In the genomic region with DNA sequence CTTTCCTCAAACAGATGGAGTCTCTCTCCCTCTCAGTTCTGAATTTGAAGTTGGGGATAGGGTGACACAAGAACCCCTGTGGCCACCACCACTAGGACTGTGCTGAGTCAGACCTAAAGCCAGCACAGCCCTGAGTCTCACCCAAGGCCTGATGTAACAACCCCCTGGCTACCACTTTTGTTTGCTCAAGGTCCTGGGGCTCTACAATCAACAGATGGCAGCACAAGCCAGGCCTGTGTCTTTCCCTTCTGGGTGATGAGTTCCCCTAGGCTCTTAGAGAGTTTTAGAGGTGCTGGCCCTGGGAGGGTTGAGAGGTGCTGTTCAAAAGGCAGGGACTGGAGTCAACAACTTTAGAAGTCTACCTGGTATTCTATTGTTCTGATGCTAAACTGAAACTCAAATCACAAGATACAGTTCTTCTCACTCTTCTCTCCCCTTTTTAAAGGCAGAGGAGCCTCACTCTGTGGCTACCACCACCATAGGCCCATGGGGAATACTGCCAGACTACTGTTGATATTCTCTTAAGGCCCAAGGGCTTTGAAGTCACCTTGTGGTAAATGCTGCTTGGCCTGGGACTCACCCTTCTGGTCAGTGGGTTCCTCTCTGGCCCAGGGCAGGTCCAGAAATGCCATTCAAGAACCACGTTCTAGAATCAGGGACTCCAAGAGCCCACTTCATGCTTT, we compare ENCODE assay signal across 8 cellular contexts. TPM values are rescaled to one million over a fixed set of nuclear protein-coding genes. Genes with fewer than 3 reads are reported as not detected.
DNase-seq lines count a peak whose midpoint lies in the region; ATAC-seq and TF ChIP-seq lines count a peak whose summit lies in the region.

No MANE protein-coding gene starts in this region.

- H3K4ac ChIP-seq in mesenchymal stem cell (ENCODE audit: low read depth in 1 of 2, low read length in 2 of 2) = no peak overlapping the region

- H2AFZ ChIP-seq in OCI-LY1 (ENCODE audit: low read length) = no peak overlapping the region
- H2AFZ ChIP-seq in mesenchymal stem cell (ENCODE audit: low read depth, low read length) = no peak overlapping the region

- H3K79me1 ChIP-seq in mesenchymal stem cell (replicated peaks; ENCODE audit: low read length, poor library complexity, severe bottlenecking) = no peaks in the 10 kb centered on the region

- H3K9ac ChIP-seq in OCI-LY1 (ENCODE audit: low read length) (no peak overlapping the region), mesenchymal stem cell (ENCODE audit: low read length) (no peak overlapping the region)

- no peak overlapping the region for H4K8ac ChIP-seq in mesenchymal stem cell (ENCODE audit: low read length)

- H3K4me3 ChIP-seq in OCI-LY1 (ENCODE audit: low read depth, low read length, poor library complexity, severe bottlenecking) (no peak overlapping the region), mesenchymal stem cell (ENCODE audit: insufficient read depth in 1 of 2, low read depth in 1 of 2, low read length in 2 of 2) (no peak overlapping the region), uterus (no peak overlapping the region)

- no peak overlapping the region for H3K4me3 Mint-ChIP-seq in activated CD4-positive, alpha-beta T cell treated with anti-CD3 and anti-CD28 coated beads, Interleukin-2, amount 10 ng/mL, durations not matched to agents 24 days and 14 days
- no peak overlapping the region for H3K4me3 Mint-ChIP-seq in T-helper 17 cell

- H4K20me1 ChIP-seq in OCI-LY1 (ENCODE audit: insufficient read depth, low read length) = no peaks in the 10 kb centered on the region

- no peak overlapping the region for H2BK12ac ChIP-seq in mesenchymal stem cell (ENCODE audit: low read length in 2 of 2)

- no peaks in the 10 kb centered on the region for H3K79me2 ChIP-seq in OCI-LY1 (ENCODE audit: insufficient read depth, low read length)

- no peak for TF ChIP-seq POLR2A in uterus (IDR thresholded peaks at IDR 0.05)

- no peak overlapping the region for H2BK120ac ChIP-seq in mesenchymal stem cell (ENCODE audit: low read depth, low read length)

- H3K14ac ChIP-seq in mesenchymal stem cell (ENCODE audit: low read length in 2 of 2) = no peak overlapping the region

- H2BK15ac ChIP-seq in mesenchymal stem cell (ENCODE audit: low read depth, poor library complexity, severe bottlenecking) = no peak overlapping the region

- H4K91ac ChIP-seq in mesenchymal stem cell (ENCODE audit: low read length) = no peak overlapping the region

- no peak overlapping the region for H2AK5ac ChIP-seq in mesenchymal stem cell (ENCODE audit: low read length, severe bottlenecking)

- H2BK5ac ChIP-seq in mesenchymal stem cell (ENCODE audit: low read depth, low read length, poor library complexity, severe bottlenecking) = no peak overlapping the region

- H3K9me2 ChIP-seq in OCI-LY1 (ENCODE audit: low read depth, low read length) = no peaks in the 10 kb centered on the region

- H3K27me3 Mint-ChIP-seq in activated CD4-positive, alpha-beta T cell treated with anti-CD3 and anti-CD28 coated beads, Interleukin-2, amount 10 ng/mL, durations not matched to agents 24 days and 14 days = peaks cover 8% of the 10 kb centered on the region
- H3K27me3 Mint-ChIP-seq in T-helper 17 cell = no peaks in the 10 kb centered on the region

- TF ChIP-seq CTCF in OCI-LY1 (IDR thresholded peaks at IDR 0.05; ENCODE audit: low read length) = peak; percentile 36; the same call in 1 of the 2 replicates
- no peak for TF ChIP-seq CTCF in uterus (IDR thresholded peaks at IDR 0.05)

- no peaks in the 10 kb centered on the region for H3F3A ChIP-seq in OCI-LY1 (ENCODE audit: insufficient read depth, low read length)

- H3K4me2 ChIP-seq in OCI-LY1 (ENCODE audit: low read length) = no peak overlapping the region
- H3K4me2 ChIP-seq in mesenchymal stem cell (ENCODE audit: low read length, poor library complexity, severe bottlenecking) = no peak overlapping the region

- H3K9me3 Mint-ChIP-seq in activated CD4-positive, alpha-beta T cell treated with anti-CD3 and anti-CD28 coated beads, Interleukin-2, amount 10 ng/mL, durations not matched to agents 24 days and 14 days = peaks cover 12% of the 10 kb centered on the region

- H3K36me3 ChIP-seq in OCI-LY1 (ENCODE audit: insufficient read depth, low read length) (no peaks in the 10 kb centered on the region), mesenchymal stem cell (ENCODE audit: control insufficient read depth in 1 of 2, insufficient read depth in 2 of 2, low read depth in 1 of 2, low read length in 2 of 2) (no peaks in the 10 kb centered on the region), uterus (no peaks in the 10 kb centered on the region)

- H3K36me3 Mint-ChIP-seq in activated CD4-positive, alpha-beta T cell treated with anti-CD3 and anti-CD28 coated beads, Interleukin-2, amount 10 ng/mL, durations not matched to agents 24 days and 14 days (ENCODE audit: low read depth) = no peaks in the 10 kb centered on the region
- peaks cover 2% of the 10 kb centered on the region for H3K36me3 Mint-ChIP-seq in T-helper 17 cell (ENCODE audit: low read depth)

- DNase-seq in activated CD4-positive, alpha-beta T cell treated with anti-CD3 and anti-CD28 coated beads for 48 hours = peak; percentile 6
- DNase-seq in activated CD4-positive, alpha-beta T cell treated with anti-CD3 and anti-CD28 coated beads, Interleukin-2, amount 10 ng/mL, durations not matched to agents 24 days and 14 days = no peak
- peak; percentile 10 for DNase-seq in mesenchymal stem cell
- DNase-seq in T-helper 17 cell = no peak
- DNase-seq in uterus = no peak

- intact Hi-C loops in activated CD4-positive, alpha-beta T cell treated with anti-CD3 and anti-CD28 coated beads, Interleukin-2, amount 10 ng/mL, durations not matched to agents 24 days and 14 days (cut with micrococcal nuclease) = no loop called here
- intact Hi-C loops in uterus (cut with DNase I; ENCODE audit: low total_unique reads) = no loop called here

- no peaks in the 10 kb centered on the region for H3K4me1 ChIP-seq in OCI-LY1 (ENCODE audit: insufficient read depth, low read length, severe bottlenecking)
- H3K4me1 ChIP-seq in mesenchymal stem cell (ENCODE audit: control insufficient read depth, insufficient read depth, low read depth, low read length) = no peaks in the 10 kb centered on the region
- no peaks in the 10 kb centered on the region for H3K4me1 ChIP-seq in uterus

- no peak overlapping the region for H3K23ac ChIP-seq in mesenchymal stem cell (ENCODE audit: low read length in 2 of 2)

- H3K27ac ChIP-seq in OCI-LY1 (ENCODE audit: low read depth, low read length, poor library complexity, severe bottlenecking) (no peak overlapping the region), mesenchymal stem cell (ENCODE audit: low read length, poor library complexity, severe bottlenecking) (no peak overlapping the region), uterus (no peak overlapping the region)

- ATAC-seq in HG02642 (IDR thresholded peaks at IDR 0.05; ENCODE audit: poor library complexity, unreplicated experiment) = peak; percentile 83
- no peak for ATAC-seq in T-helper 17 cell
- no peak for ATAC-seq in HG03108 (IDR thresholded peaks at IDR 0.05; ENCODE audit: unreplicated experiment)

- no peaks in the 10 kb centered on the region for H3K27me3 ChIP-seq in OCI-LY1 (ENCODE audit: insufficient read depth, low read length)
- no peaks in the 10 kb centered on the region for H3K27me3 ChIP-seq in mesenchymal stem cell (ENCODE audit: control insufficient read depth in 1 of 2, insufficient read depth in 1 of 2, low read length in 2 of 2)
- H3K27me3 ChIP-seq in uterus = no peaks in the 10 kb centered on the region

- H3K9me3 ChIP-seq in OCI-LY1 (ENCODE audit: low read length) = no peaks in the 10 kb centered on the region
- peaks cover 12% of the 10 kb centered on the region for H3K9me3 ChIP-seq in mesenchymal stem cell (ENCODE audit: control insufficient read depth, low read length)
- H3K9me3 ChIP-seq in T-helper 17 cell (ENCODE audit: control insufficient read depth, low read length, poor library complexity, severe bottlenecking) = no peaks in the 10 kb centered on the region
- no peaks in the 10 kb centered on the region for H3K9me3 ChIP-seq in uterus

- WGBS in mesenchymal stem cell = 28% methylated on average over 1 of the region's 1 CpG

- no peak overlapping the region for H3K27ac Mint-ChIP-seq in activated CD4-positive, alpha-beta T cell treated with anti-CD3 and anti-CD28 coated beads, Interleukin-2, amount 10 ng/mL, durations not matched to agents 24 days and 14 days
- H3K27ac Mint-ChIP-seq in T-helper 17 cell = no peak overlapping the region

- no peak overlapping the region for H3K18ac ChIP-seq in mesenchymal stem cell (ENCODE audit: low read depth in 1 of 2, low read length in 2 of 2)

- no peaks in the 10 kb centered on the region for H3K4me1 Mint-ChIP-seq in activated CD4-positive, alpha-beta T cell treated with anti-CD3 and anti-CD28 coated beads, Interleukin-2, amount 10 ng/mL, durations not matched to agents 24 days and 14 days
- H3K4me1 Mint-ChIP-seq in T-helper 17 cell = no peaks in the 10 kb centered on the region

RNA-seq across cellular contexts. Expression of gene OR5K4, which starts 6.5 kb away (rescaled TPM):
- total RNA-seq in activated CD4-positive, alpha-beta T cell treated with anti-CD3 and anti-CD28 coated beads, Interleukin-2, amount 10 ng/mL, durations not matched to agents 24 days and 14 days = not detected in 2 replicates
- polyA plus RNA-seq in mesenchymal stem cell (2013, experiment 1 of 2) = not detected
- polyA plus RNA-seq in mesenchymal stem cell (2013, experiment 2 of 2) = not detected
- total RNA-seq in T-helper 17 cell = not detected
- total RNA-seq in uterus = not detected

RNA-seq across cellular contexts. Expression of gene OR5K3, which starts 30.3 kb away (rescaled TPM):
- total RNA-seq in activated CD4-positive, alpha-beta T cell treated with anti-CD3 and anti-CD28 coated beads, Interleukin-2, amount 10 ng/mL, durations not matched to agents 24 days and 14 days = not detected in 2 replicates
- not detected for polyA plus RNA-seq in mesenchymal stem cell (2013, experiment 1 of 2)
- not detected for polyA plus RNA-seq in mesenchymal stem cell (2013, experiment 2 of 2)
- total RNA-seq in T-helper 17 cell (not detected), uterus (not detected)

Comparison
In these comparisons a context has a peak if more than half of its experiments do, and no peak if none do; other contexts are left out.
1. DNase-seq: peak in activated CD4-positive, alpha-beta T cell treated with anti-CD3 and anti-CD28 coated beads for 48 hours (single experiment) and mesenchymal stem cell (single experiment); none in activated CD4-positive, alpha-beta T cell treated with anti-CD3 and anti-CD28 coated beads, Interleukin-2, amount 10 ng/mL, durations not matched to agents 24 days and 14 days (single experiment), T-helper 17 cell (0 of 3) and uterus (0 of 2).